9 cellular contexts compared by ENCODE assay signal in the genomic region with DNA sequence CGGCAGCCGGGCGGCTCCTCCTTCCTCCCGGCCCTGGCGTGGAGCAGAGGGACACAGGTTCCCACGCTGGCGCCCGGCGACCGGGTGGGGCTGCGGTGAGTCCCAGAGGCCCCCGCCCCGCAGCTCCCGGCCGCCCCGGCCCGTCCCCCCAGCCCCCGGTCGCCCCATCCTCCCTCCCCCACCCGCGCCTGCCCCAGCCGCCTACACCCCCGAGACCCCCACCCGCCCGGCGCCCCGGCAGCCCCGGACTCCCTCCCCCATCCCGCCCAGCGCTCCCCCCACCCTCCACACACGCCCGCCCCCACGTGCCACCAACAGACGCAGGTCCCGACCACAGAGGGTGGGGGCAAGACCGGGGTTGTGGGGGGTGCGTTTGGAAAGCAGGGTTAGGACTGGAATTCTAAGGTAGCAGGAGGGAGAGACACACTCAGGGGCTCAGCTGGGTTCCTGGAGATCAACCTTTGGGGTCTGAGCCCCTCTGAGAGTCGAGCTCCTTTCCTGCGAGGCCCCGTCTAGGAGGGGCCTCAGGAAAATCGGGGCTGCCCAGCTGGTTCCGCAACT. TPM values are rescaled to one million over a fixed set of nuclear protein-coding genes. Genes with fewer than 3 reads are reported as not detected.
A peak's percentile ranks its signal among the peaks of the same experiment; 100 is the strongest.
DNase-seq lines count a peak whose midpoint lies in the region; ATAC-seq and TF ChIP-seq lines count a peak whose summit lies in the region.
"Had no signal": no experiment of that assay in that cellular context is flagged by ENCODE, and none has a peak within 500 bp of the region (broad histone marks: within the 10 kb centered on the region; RNA-seq: fewer than 3 reads in every experiment).

No MANE protein-coding gene starts in this region.

- H3K4me1 ChIP-seq in DOHH2 (ENCODE audit: control insufficient read depth, low read length) (peaks cover 31% of the 10 kb centered on the region), OCI-LY3 (ENCODE audit: low read length) (peaks cover 12% of the 10 kb centered on the region), osteoblast (ENCODE audit: insufficient read depth, low read length) (peaks cover 4% of the 10 kb centered on the region)

- H4K20me1 ChIP-seq in DOHH2 (ENCODE audit: control insufficient read depth, insufficient read depth, low read depth, low read length) = no peaks in the 10 kb centered on the region
- H4K20me1 ChIP-seq in OCI-LY3 (ENCODE audit: insufficient read depth, low read length) = no peaks in the 10 kb centered on the region
- no peaks in the 10 kb centered on the region for H4K20me1 ChIP-seq in osteoblast (ENCODE audit: insufficient read depth, low read length)

- H3K9me3 ChIP-seq in DOHH2 (ENCODE audit: control insufficient read depth, insufficient read depth, low read length) = no peaks in the 10 kb centered on the region
- no peaks in the 10 kb centered on the region for H3K9me3 ChIP-seq in OCI-LY3 (ENCODE audit: insufficient read depth, low read length)
- H3K9me3 ChIP-seq in osteoblast (ENCODE audit: low read depth, low read length) = no peaks in the 10 kb centered on the region

- H3K9ac ChIP-seq in OCI-LY3 (ENCODE audit: low read length) = peak overlapping the region; percentile 72

- H3F3A ChIP-seq in DOHH2 (ENCODE audit: control insufficient read depth, insufficient read depth) = no peaks in the 10 kb centered on the region

- H2AFZ ChIP-seq in OCI-LY3 (ENCODE audit: low read depth, low read length) = no peak overlapping the region
- H2AFZ ChIP-seq in osteoblast (ENCODE audit: low read length) = no peak overlapping the region

- H3K36me3 ChIP-seq in DOHH2 (ENCODE audit: control insufficient read depth, low read length) (no peaks in the 10 kb centered on the region), OCI-LY3 (replicated peaks; ENCODE audit: low read depth, low read length) (peaks cover 10% of the 10 kb centered on the region), osteoblast (ENCODE audit: insufficient read depth, low read length) (no peaks in the 10 kb centered on the region)

- H3K27me3 Mint-ChIP-seq in dendritic cell treated with granulocyte-macrophage colony-stimulating factor and Interleukin-4, amounts not matched to agents 40 ng/mL and 50 ng/mL, for 4 days = peaks cover 63% of the 10 kb centered on the region

- H3K4me2 ChIP-seq in DOHH2 (ENCODE audit: low read length) = peak overlapping the region; percentile 71
- peak overlapping the region; percentile 97 for H3K4me2 ChIP-seq in OCI-LY3 (ENCODE audit: low read length)
- H3K4me2 ChIP-seq in osteoblast (ENCODE audit: insufficient read depth, low read length) = peak overlapping the region; percentile 79

- no peaks in the 10 kb centered on the region for H3K9me2 ChIP-seq in DOHH2 (replicated peaks; ENCODE audit: control insufficient read depth, low read length)

- ATAC-seq in GM19467 (IDR thresholded peaks at IDR 0.05; ENCODE audit: unreplicated experiment) (no peak), GM19395 (IDR thresholded peaks at IDR 0.05; ENCODE audit: unreplicated experiment) (no peak)

- peak overlapping the region; percentile 46 for H3K4me3 Mint-ChIP-seq in dendritic cell treated with granulocyte-macrophage colony-stimulating factor and Interleukin-4, amounts not matched to agents 40 ng/mL and 50 ng/mL, for 4 days

- no peak overlapping the region for H3K27ac ChIP-seq in DOHH2 (ENCODE audit: low read depth, low read length)
- H3K27ac ChIP-seq in OCI-LY3 (ENCODE audit: low read length) = no peak overlapping the region
- no peak overlapping the region for H3K27ac ChIP-seq in osteoblast (ENCODE audit: low read depth, low read length)

- H3K9me3 Mint-ChIP-seq in dendritic cell treated with granulocyte-macrophage colony-stimulating factor and Interleukin-4, amounts not matched to agents 40 ng/mL and 50 ng/mL, for 4 days = no peaks in the 10 kb centered on the region

- peaks cover 25% of the 10 kb centered on the region for H3K4me1 Mint-ChIP-seq in dendritic cell treated with granulocyte-macrophage colony-stimulating factor and Interleukin-4, amounts not matched to agents 40 ng/mL and 50 ng/mL, for 4 days (ENCODE audit: low read depth)

- intact Hi-C loops in dendritic cell treated with granulocyte-macrophage colony-stimulating factor and Interleukin-4, amounts not matched to agents 40 ng/mL and 50 ng/mL, for 4 days (cut with micrococcal nuclease) = no loop called here

- TF ChIP-seq CTCF in DOHH2 (IDR thresholded peaks at IDR 0.05; ENCODE audit: low read depth, low read length, poor library complexity, severe bottlenecking) (no peak), OCI-LY3 (IDR thresholded peaks at IDR 0.05; ENCODE audit: low read depth, low read length) (no peak), osteoblast (IDR thresholded peaks at IDR 0.05; ENCODE audit: extremely low read depth, low read depth, low read length) (no peak)

- no peaks in the 10 kb centered on the region for H3K79me2 ChIP-seq in DOHH2 (ENCODE audit: control insufficient read depth, low read length)
- H3K79me2 ChIP-seq in OCI-LY3 (ENCODE audit: low read length) = no peaks in the 10 kb centered on the region; the same call in 1 of the 2 replicates
- no peaks in the 10 kb centered on the region for H3K79me2 ChIP-seq in osteoblast (ENCODE audit: insufficient read depth, low read length)

- DNase-seq in osteoblast (ENCODE audit: insufficient read length, low spot score, missing footprints) (peak; percentile 93), KBM-7 (no peak), UCSD-AML1 (lab: John Stamatoyannopoulos, UW; ENCODE audit: unreplicated experiment) (no peak)

- H3K27ac Mint-ChIP-seq in dendritic cell treated with granulocyte-macrophage colony-stimulating factor and Interleukin-4, amounts not matched to agents 40 ng/mL and 50 ng/mL, for 4 days = peak overlapping the region; percentile 49

- in situ Hi-C loops in KBM-7 (cut with MboI; ENCODE audit: low pct_unique_long_range_greater_than_20kb, low sequenced_read_pairs) = no loop called here

- no peaks in the 10 kb centered on the region for H3K36me3 Mint-ChIP-seq in dendritic cell treated with granulocyte-macrophage colony-stimulating factor and Interleukin-4, amounts not matched to agents 40 ng/mL and 50 ng/mL, for 4 days (ENCODE audit: low read depth)

- H3K27me3 ChIP-seq in DOHH2 (ENCODE audit: control insufficient read depth, low read length) = peaks cover 20% of the 10 kb centered on the region
- peaks cover 9% of the 10 kb centered on the region; the same call in 1 of the 2 replicates for H3K27me3 ChIP-seq in OCI-LY3 (ENCODE audit: low read depth, low read length)
- peaks cover 14% of the 10 kb centered on the region for H3K27me3 ChIP-seq in osteoblast (ENCODE audit: insufficient read depth, low read length)

- H3K4me3 ChIP-seq in DOHH2 (ENCODE audit: low read length) (peak overlapping the region; percentile 74), OCI-LY3 (ENCODE audit: low read length) (peak overlapping the region; percentile 85), osteoblast (ENCODE audit: insufficient read depth, low read length) (peak overlapping the region; percentile 67)

RNA-seq across cellular contexts. Expression of gene PGGHG, which starts 0.3 kb away (rescaled TPM):
- 7.7 and 8.7 TPM in 2 replicates for total RNA-seq in osteoblast

RNA-seq across cellular contexts. Expression of gene IFITM5, which starts 10.1 kb away (rescaled TPM):
- total RNA-seq in osteoblast = not detected in 2 replicates
- total RNA-seq: HT1080 had no signal

RNA-seq across cellular contexts. Expression of gene NLRP6, which starts 11.0 kb away (rescaled TPM):
- total RNA-seq in osteoblast = not detected in 2 replicates
- total RNA-seq: HT1080 had no signal

RNA-seq across cellular contexts. Expression of gene IFITM2, which starts 18.4 kb away (rescaled TPM):
- 54.5 and 105 TPM in 2 replicates for total RNA-seq in osteoblast

RNA-seq across cellular contexts. Expression of gene IFITM1, which starts 24.6 kb away (rescaled TPM):
- total RNA-seq in osteoblast = 48.6 and 64.4 TPM in 2 replicates
